In the genomic region with DNA sequence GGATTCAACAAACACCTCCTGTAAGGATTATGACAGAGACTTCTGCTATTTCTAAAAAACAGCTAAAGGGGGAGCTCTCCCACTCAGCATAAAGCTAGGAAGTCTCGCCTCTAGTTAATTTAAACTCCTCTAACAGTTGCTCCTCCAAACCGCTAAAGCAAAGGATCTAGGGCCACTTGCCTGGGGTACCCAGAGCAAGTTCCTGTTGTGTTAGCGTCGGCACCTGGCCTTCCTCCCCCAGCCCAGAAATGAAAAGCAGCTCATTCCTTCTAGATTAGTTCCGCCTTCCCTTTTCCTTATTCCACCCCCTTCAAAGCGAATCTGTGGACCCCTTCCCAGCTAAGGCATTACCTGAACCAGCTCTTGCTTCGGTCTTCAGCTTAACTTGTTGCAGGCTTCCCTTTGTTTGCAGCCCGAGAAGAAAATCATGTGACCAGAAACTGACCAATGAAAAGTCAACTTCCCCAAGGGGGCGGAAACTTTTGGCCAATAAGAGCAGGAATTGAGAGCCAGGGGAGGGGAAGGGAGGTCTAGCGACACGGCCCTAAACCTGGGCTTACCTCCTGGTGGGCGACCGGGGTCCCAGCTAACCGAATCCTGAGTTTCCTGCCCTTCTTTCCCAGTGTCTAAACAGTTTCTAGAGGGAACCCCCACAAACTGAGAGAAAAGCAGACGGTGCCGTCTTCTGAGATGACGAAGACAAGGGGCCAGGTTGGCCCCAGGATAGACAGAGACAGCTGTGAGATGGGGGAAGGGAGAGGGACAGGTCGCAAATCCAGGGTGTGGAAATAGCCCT, we compare ENCODE assay signal across 8 cellular contexts. TPM values are rescaled to one million over a fixed set of nuclear protein-coding genes. Genes with fewer than 3 reads are reported as not detected.
DNase-seq lines count a peak whose midpoint lies in the region; TF ChIP-seq lines count a peak whose summit lies in the region.

A gene with protein sequence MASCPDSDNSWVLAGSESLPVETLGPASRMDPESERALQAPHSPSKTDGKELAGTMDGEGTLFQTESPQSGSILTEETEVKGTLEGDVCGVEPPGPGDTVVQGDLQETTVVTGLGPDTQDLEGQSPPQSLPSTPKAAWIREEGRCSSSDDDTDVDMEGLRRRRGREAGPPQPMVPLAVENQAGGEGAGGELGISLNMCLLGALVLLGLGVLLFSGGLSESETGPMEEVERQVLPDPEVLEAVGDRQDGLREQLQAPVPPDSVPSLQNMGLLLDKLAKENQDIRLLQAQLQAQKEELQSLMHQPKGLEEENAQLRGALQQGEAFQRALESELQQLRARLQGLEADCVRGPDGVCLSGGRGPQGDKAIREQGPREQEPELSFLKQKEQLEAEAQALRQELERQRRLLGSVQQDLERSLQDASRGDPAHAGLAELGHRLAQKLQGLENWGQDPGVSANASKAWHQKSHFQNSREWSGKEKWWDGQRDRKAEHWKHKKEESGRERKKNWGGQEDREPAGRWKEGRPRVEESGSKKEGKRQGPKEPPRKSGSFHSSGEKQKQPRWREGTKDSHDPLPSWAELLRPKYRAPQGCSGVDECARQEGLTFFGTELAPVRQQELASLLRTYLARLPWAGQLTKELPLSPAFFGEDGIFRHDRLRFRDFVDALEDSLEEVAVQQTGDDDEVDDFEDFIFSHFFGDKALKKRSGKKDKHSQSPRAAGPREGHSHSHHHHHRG (minus strand): TSS at position 382 of the 796 bp plus-strand sequence. CDS start 2,378 bp downstream, outside the sequence.

- no peaks in the 10 kb centered on the region for H3K9me3 ChIP-seq in SJSA1 (replicated peaks)
- no peaks in the 10 kb centered on the region for H3K9me3 ChIP-seq in stomach smooth muscle (ENCODE audit: control insufficient read depth in 2 of 2, low read length in 2 of 2)

- peak; percentile 92 for DNase-seq in EH (ENCODE audit: low read depth)
- DNase-seq in HCEC 1CT, result peak; percentile 76
- DNase-seq in NAMALWA (ENCODE audit: low spot score), result peak; percentile 99
- DNase-seq in SJSA1 (ENCODE audit: low read depth in 1 of 2, low spot score in 2 of 2), result peak; percentile 72 to 92
- DNase-seq in activated naive CD4-positive, alpha-beta T cell treated with Interleukin-2 at 50 U/mL for 16 hours, result peak; percentile 81
- peak; percentile 92 for DNase-seq in fibroblast of villous mesenchyme (ENCODE audit: low read depth)
- peak; percentile 81 for DNase-seq in nephron progenitor cell

- H3K4me1 Mint-ChIP-seq in nephron progenitor cell, result peaks cover 70% of the 10 kb centered on the region

- H3K27ac ChIP-seq in SJSA1, result peak within 1 kb of the TSS; percentile 4
- peak within 1 kb of the TSS; percentile 90 for H3K27ac ChIP-seq in stomach smooth muscle (ENCODE audit: low read length)

- H3K36me3 Mint-ChIP-seq in nephron progenitor cell (ENCODE audit: low read depth), result peaks cover 5% of the 10 kb centered on the region

- H3K9me3 Mint-ChIP-seq in nephron progenitor cell, result no peaks in the 10 kb centered on the region

- H3K36me3 ChIP-seq in SJSA1 (peaks cover 23% of the 10 kb centered on the region), stomach smooth muscle (ENCODE audit: control insufficient read depth in 2 of 2, insufficient read depth in 2 of 2, low read length in 2 of 2) (peaks cover 9 to 13% of the 10 kb centered on the region in 2 donors)

- peak within 1 kb of the TSS; percentile 100 for H3K27ac Mint-ChIP-seq in nephron progenitor cell

- H3K4me1 ChIP-seq in SJSA1 (replicated peaks), result peaks cover 16% of the 10 kb centered on the region
- H3K4me1 ChIP-seq in stomach smooth muscle (ENCODE audit: control insufficient read depth, insufficient read depth, low read length), result peaks cover 59% of the 10 kb centered on the region

- peak within 1 kb of the TSS; percentile 65 to 84 for H3K9ac ChIP-seq in stomach smooth muscle (ENCODE audit: low read length in 2 of 2)

- H3K4me3 ChIP-seq in SJSA1 (peak within 1 kb of the TSS; percentile 34), fibroblast of villous mesenchyme (ENCODE audit: low read depth, low read length) (peak within 1 kb of the TSS; percentile 69), stomach smooth muscle (ENCODE audit: low read length in 2 of 2) (peak within 1 kb of the TSS; percentile 89 to 92)

- no peaks in the 10 kb centered on the region for H3K27me3 Mint-ChIP-seq in nephron progenitor cell (ENCODE audit: low read depth, poor library complexity)

- H3K27me3 ChIP-seq in SJSA1 (replicated peaks) (no peaks in the 10 kb centered on the region), stomach smooth muscle (ENCODE audit: control insufficient read depth in 1 of 2, insufficient read depth in 2 of 2, low read length in 2 of 2) (no peaks in the 10 kb centered on the region)

- peak within 1 kb of the TSS; percentile 94 for H3K4me3 Mint-ChIP-seq in nephron progenitor cell

- peak; percentile 45 for TF ChIP-seq CTCF in fibroblast of villous mesenchyme (IDR thresholded peaks at IDR 0.05; ENCODE audit: insufficient read depth, low read depth, low read length)
- peak; percentile 14 for TF ChIP-seq CTCF in nephron progenitor cell (IDR thresholded peaks at IDR 0.05)

RNA-seq across cellular contexts. Expression of the gene that starts here (rescaled TPM):
- total RNA-seq in SJSA1 (2014; rRNA removed; shearing (Covaris generic)), result 25.2 and 30.2 TPM in 2 replicates
- total RNA-seq in fibroblast of villous mesenchyme, result 52.2 and 54.1 TPM in 2 replicates

Comparison
In these comparisons a context has a peak if more than half of its experiments do, and no peak if none do; other contexts are left out.
1. Peak in every context shown above with its lines: DNase-seq, H3K4me3 ChIP-seq and H3K27ac ChIP-seq.
2. H3K4me3 ChIP-seq: peak in every context shown above with its lines; median percentile 90 in stomach smooth muscle; 69 in fibroblast of villous mesenchyme; 34 in SJSA1.